ENCODE assay signal across 9 cellular contexts in the genomic region with DNA sequence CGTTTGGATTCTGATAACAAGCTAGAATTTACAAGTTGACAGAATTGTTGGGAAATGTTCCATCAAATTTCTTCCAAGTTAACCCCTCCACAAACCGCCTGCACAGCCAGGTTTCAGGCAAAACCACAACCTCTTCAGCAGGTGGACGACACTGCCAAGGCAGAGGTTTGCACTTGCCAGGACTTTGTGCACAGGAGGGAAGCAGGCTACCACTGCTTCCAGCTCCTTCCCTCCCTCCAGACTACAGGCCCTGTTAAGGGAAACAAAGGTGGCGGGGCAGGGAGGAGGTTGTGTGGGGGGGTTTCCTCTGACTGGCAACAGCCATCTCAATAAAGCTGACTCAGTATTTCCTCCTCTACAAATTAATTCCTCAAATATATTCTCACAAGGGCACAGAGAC. TPM values are rescaled to one million over a fixed set of nuclear protein-coding genes. Genes with fewer than 3 reads are reported as not detected.
DNase-seq lines count a peak whose midpoint lies in the region; ATAC-seq and TF ChIP-seq lines count a peak whose summit lies in the region.
"Had no signal": no experiment of that assay in that cellular context is flagged by ENCODE, and none has a peak within 500 bp of the region (broad histone marks: within the 10 kb centered on the region; RNA-seq: fewer than 3 reads in every experiment).

No MANE protein-coding gene starts in this region.

- peak overlapping the region in 1 of 2 donors; percentile 15 for H3K9ac ChIP-seq in duodenal mucosa (ENCODE audit: low read depth in 1 of 2, low read length in 2 of 2)

- peaks cover 87% of the 10 kb centered on the region for H3K4me1 Mint-ChIP-seq in CD8-positive, alpha-beta T cell (ENCODE audit: low read depth)

- CTCF ChIA-PET in CD8-positive, alpha-beta T cell (lab: Charles Lee), result interaction anchor here (0.8 to 5.5 kb wide), 18 partner anchors 8 to 142 kb away, joined by 3 to 56 read pairs (median 6); partner anchors contain the start of gene TBC1D2B

- peak overlapping the region; percentile 76 for H3K4me3 Mint-ChIP-seq in CD8-positive, alpha-beta T cell

- H3K9me3 ChIP-seq in CD8-positive, alpha-beta T cell (ENCODE audit: low read length), result no peaks in the 10 kb centered on the region
- H3K9me3 ChIP-seq in duodenal mucosa (ENCODE audit: control insufficient read depth in 1 of 2, low read length in 2 of 2) (no peaks in the 10 kb centered on the region), osteoblast (ENCODE audit: low read depth, low read length) (no peaks in the 10 kb centered on the region)

- H3K27ac ChIP-seq in CD8-positive, alpha-beta T cell (ENCODE audit: low read depth, low read length), result peak overlapping the region; percentile 59
- H3K27ac ChIP-seq in duodenal mucosa (ENCODE audit: low read depth, low read length), result peak overlapping the region; percentile 11
- peak overlapping the region; percentile 43 for H3K27ac ChIP-seq in osteoblast (ENCODE audit: low read depth, low read length)

- TF ChIP-seq CTCF in CD8-positive, alpha-beta T cell (IDR thresholded peaks at IDR 0.05), result no peak
- TF ChIP-seq CTCF in osteoblast (IDR thresholded peaks at IDR 0.05; ENCODE audit: extremely low read depth, low read depth, low read length), result no peak

- H4K20me1 ChIP-seq in osteoblast (ENCODE audit: insufficient read depth, low read length), result peaks cover 8% of the 10 kb centered on the region

- peak overlapping the region; percentile 97 for H3K27ac Mint-ChIP-seq in CD8-positive, alpha-beta T cell

- no peak for ATAC-seq in CD8-positive, alpha-beta T cell
- no peak for ATAC-seq in HG02938 (IDR thresholded peaks at IDR 0.05; ENCODE audit: unreplicated experiment)

- H3K4me3 ChIP-seq in CD8-positive, alpha-beta T cell (ENCODE audit: low read depth, low read length), result peak overlapping the region; percentile 11
- H3K4me3 ChIP-seq in duodenal mucosa (ENCODE audit: low read depth in 1 of 2, low read length in 2 of 2) (peak overlapping the region in 1 of 2 donors; percentile 32), osteoblast (ENCODE audit: insufficient read depth, low read length) (no peak overlapping the region)

- H3K4me2 ChIP-seq in osteoblast (ENCODE audit: insufficient read depth, low read length), result peak overlapping the region; percentile 37

- no peaks in the 10 kb centered on the region for H3K27me3 Mint-ChIP-seq in CD8-positive, alpha-beta T cell (ENCODE audit: low read depth)

- peaks cover 17% of the 10 kb centered on the region for H3K79me2 ChIP-seq in osteoblast (ENCODE audit: insufficient read depth, low read length)

- POLR2A ChIA-PET in CD8-positive, alpha-beta T cell (lab: Charles Lee), result interaction anchor here (0.7 to 4.8 kb wide), 13 partner anchors 8 to 68 kb away, joined by 3 to 44 read pairs (median 7); partner anchors contain the start of gene TBC1D2B

- intact Hi-C loops in CD8-positive, alpha-beta T cell (cut with DNase I, micrococcal nuclease), result loop anchor here in 1 of 2 experiments (2.0 to 10.0 kb wide), 4 partner anchors 15 to 73 kb away; no protein-coding TSS in a partner anchor

- no peaks in the 10 kb centered on the region for H3K36me3 ChIP-seq in CD8-positive, alpha-beta T cell (ENCODE audit: insufficient read depth, low read length)
- H3K36me3 ChIP-seq in duodenal mucosa (ENCODE audit: control insufficient read depth in 1 of 2, insufficient read depth in 2 of 2, low read length in 2 of 2) (peaks cover 0 to 7% of the 10 kb centered on the region in 2 donors), osteoblast (ENCODE audit: insufficient read depth, low read length) (peaks cover 14% of the 10 kb centered on the region)

- H3K4me1 ChIP-seq in CD8-positive, alpha-beta T cell (ENCODE audit: insufficient read depth, low read length), result peaks cover 72% of the 10 kb centered on the region
- peaks cover 57% of the 10 kb centered on the region in 2 donors for H3K4me1 ChIP-seq in duodenal mucosa (ENCODE audit: control insufficient read depth in 1 of 2, insufficient read depth in 2 of 2, low read length in 2 of 2)
- peaks cover 26% of the 10 kb centered on the region for H3K4me1 ChIP-seq in osteoblast (ENCODE audit: insufficient read depth, low read length)

- peaks cover 38% of the 10 kb centered on the region for H3K36me3 Mint-ChIP-seq in CD8-positive, alpha-beta T cell

- DNase-seq in CD8-positive, alpha-beta T cell, result peak in 5 of 7 experiments; percentile 11 to 53 (median 42)
- DNase-seq in T-helper 22 cell (ENCODE audit: low read depth) (peak; percentile 52), osteoblast (ENCODE audit: insufficient read length, low spot score, missing footprints) (no peak), A172 (ENCODE audit: low spot score) (no peak), AG08396 (ENCODE audit: low spot score) (no peak), NCI-H345 (lab: John Stamatoyannopoulos, UW) (no peak)

- no peak overlapping the region for H2AFZ ChIP-seq in osteoblast (ENCODE audit: low read length)

- H3K27me3 ChIP-seq in CD8-positive, alpha-beta T cell (ENCODE audit: insufficient read depth, low read length), result no peaks in the 10 kb centered on the region
- H3K27me3 ChIP-seq in duodenal mucosa (ENCODE audit: control insufficient read depth in 1 of 2, insufficient read depth in 2 of 2, low read length in 2 of 2) (no peaks in the 10 kb centered on the region), osteoblast (ENCODE audit: insufficient read depth, low read length) (no peaks in the 10 kb centered on the region)

- H3K9me3 Mint-ChIP-seq in CD8-positive, alpha-beta T cell, result no peaks in the 10 kb centered on the region

RNA-seq across cellular contexts. Expression of gene TBC1D2B, which starts 42.2 kb away (rescaled TPM):
- total RNA-seq in CD8-positive, alpha-beta T cell, result 100 to 1,000 TPM in 1 of 2 experiments, 10 to 100 TPM in 1; 88.7 to 101 TPM
- total RNA-seq in osteoblast, result 57.8 and 58.3 TPM in 2 replicates
- total RNA-seq in A172 (2014; rRNA removed; shearing (Covaris generic)), result 14.5 and 14.9 TPM in 2 replicates

RNA-seq across cellular contexts. Expression of gene SH2D7, which starts 57.0 kb away (rescaled TPM):
- total RNA-seq in CD8-positive, alpha-beta T cell, result not detected
- not detected in 2 replicates for total RNA-seq in osteoblast
- total RNA-seq in A172 (2014; rRNA removed; shearing (Covaris generic)), result not detected in 2 replicates
- total RNA-seq: lower leg skin had no signal

Comparison
In these comparisons a context has a peak if more than half of its experiments do, and no peak if none do; other contexts are left out.
1. DNase-seq: peak in CD8-positive, alpha-beta T cell (5 of 7) and T-helper 22 cell (single experiment); none in osteoblast (single experiment), A172 (single experiment), AG08396 (single experiment) and NCI-H345 (single experiment).
2. Peak in every context shown above with its lines, with median percentiles within 50 percentile points of each other: H3K27ac ChIP-seq.